ENCODE assay signal across 8 cellular contexts in the genomic region with DNA sequence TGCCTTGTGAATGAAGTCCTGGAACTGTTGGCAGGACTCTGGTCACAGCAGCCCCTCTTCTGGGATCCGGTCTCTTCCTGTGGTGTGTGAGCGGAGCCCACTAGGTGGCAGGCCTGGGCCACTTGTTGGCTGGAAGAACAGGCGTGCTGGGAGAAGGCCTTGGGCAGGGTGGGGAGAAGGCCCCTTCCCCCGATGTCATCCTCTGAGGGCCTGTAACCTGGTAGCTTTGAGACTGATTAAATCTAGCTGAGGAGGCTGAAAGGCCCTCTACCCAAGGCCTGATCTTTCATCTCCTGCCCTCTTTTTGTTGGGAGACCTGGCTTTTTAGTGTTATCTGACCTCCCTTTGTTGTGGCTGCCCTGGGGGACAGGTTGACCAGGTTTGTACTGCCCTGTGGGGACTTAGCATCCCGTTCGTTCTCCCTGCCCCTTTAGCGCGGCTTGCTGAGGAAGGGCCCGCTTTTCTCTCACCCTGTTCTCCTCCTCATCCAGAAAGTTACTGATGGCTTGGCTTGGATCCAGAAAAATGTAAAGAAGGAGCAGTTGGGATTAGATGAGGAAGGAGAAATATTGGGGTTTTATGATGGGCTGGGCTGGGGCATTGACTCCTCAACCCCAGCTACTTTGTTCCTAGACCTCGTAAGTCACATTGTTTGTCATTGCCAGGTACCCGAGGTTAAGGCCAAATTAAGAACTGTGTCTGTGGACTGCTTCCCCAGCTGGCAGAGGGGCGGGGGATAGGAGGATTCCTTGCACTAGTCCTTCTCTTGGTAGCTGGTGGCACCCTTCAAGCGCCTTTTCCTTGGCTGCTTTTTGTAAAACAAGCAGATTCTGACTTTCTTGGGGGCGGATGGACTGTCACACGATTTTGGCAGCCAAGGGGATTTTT. TPM values are rescaled to one million over a fixed set of nuclear protein-coding genes. Genes with fewer than 3 reads are reported as not detected.
DNase-seq lines count a peak whose midpoint lies in the region; ATAC-seq, FAIRE-seq and TF ChIP-seq lines count a peak whose summit lies in the region.

No MANE protein-coding gene starts in this region.

- ATAC-seq in PC-3: peak; percentile 98

- no peak overlapping the region for H2AFZ ChIP-seq in PC-3 (ENCODE audit: low read length)
- H2AFZ ChIP-seq in osteoblast (ENCODE audit: low read length): peak overlapping the region; percentile 47

- H3K27me3 ChIP-seq in PC-3 (ENCODE audit: low read length): no peaks in the 10 kb centered on the region
- H3K27me3 ChIP-seq in osteoblast (ENCODE audit: insufficient read depth, low read length): no peaks in the 10 kb centered on the region

- CTCF ChIA-PET in PC-3 (lab: Charles Lee): interaction anchor here (0.7 kb wide), 1 partner anchor 230 kb away, joined by 3 read pairs; the partner anchor contains the start of gene PLXNA1

- peak; percentile 92 for TF ChIP-seq CTCF in GM12874 (IDR thresholded peaks at IDR 0.05; ENCODE audit: insufficient read depth, low read depth, low read length)
- TF ChIP-seq CTCF in PC-3 (conservative IDR thresholded peaks at IDR 0.05; ENCODE audit: low read depth, low read length): peak; percentile 85
- TF ChIP-seq CTCF in osteoblast (IDR thresholded peaks at IDR 0.05; ENCODE audit: extremely low read depth, low read depth, low read length): peak; percentile 92

- H3K79me2 ChIP-seq in PC-3 (ENCODE audit: low read length) (no peaks in the 10 kb centered on the region; the same call in 1 of the 2 replicates), osteoblast (ENCODE audit: insufficient read depth, low read length) (no peaks in the 10 kb centered on the region)

- no TSS peak for BruUV-seq in PC-3 (replicated peaks; lab: Mats Ljungman, UMichigan)

- no peak overlapping the region for H3K27ac ChIP-seq in PC-3 (ENCODE audit: low read length)
- H3K27ac ChIP-seq in osteoblast (ENCODE audit: low read depth, low read length): no peak overlapping the region

- H3K4me2 ChIP-seq in PC-3 (ENCODE audit: low read length): no peak overlapping the region
- H3K4me2 ChIP-seq in osteoblast (ENCODE audit: insufficient read depth, low read length): no peak overlapping the region

- H3K36me3 ChIP-seq in PC-3 (ENCODE audit: low read depth, low read length): no peaks in the 10 kb centered on the region
- H3K36me3 ChIP-seq in osteoblast (ENCODE audit: insufficient read depth, low read length): no peaks in the 10 kb centered on the region

- H3K4me3 ChIP-seq in PC-3 (ENCODE audit: low read length) (no peak overlapping the region), osteoblast (ENCODE audit: insufficient read depth, low read length) (no peak overlapping the region)

- peak; percentile 75 for DNase-seq in A172 (ENCODE audit: low spot score)
- DNase-seq in HuH-7.5 (ENCODE audit: low spot score): peak; percentile 59
- peak; percentile 74 for DNase-seq in PC-3
- peak; percentile 25 for DNase-seq in activated effector memory CD4-positive, alpha-beta T cell treated with Interleukin-2 at 50 U/mL for 16 hours
- peak; percentile 48 for DNase-seq in germinal center (ENCODE audit: low spot score)
- DNase-seq in osteoblast (ENCODE audit: insufficient read length, low spot score, missing footprints): peak; percentile 94
- DNase-seq in urothelium cell line (ENCODE audit: low spot score): peak; percentile 84

- H3K4me1 ChIP-seq in PC-3 (ENCODE audit: insufficient read depth, low read length) (no peaks in the 10 kb centered on the region), osteoblast (ENCODE audit: insufficient read depth, low read length) (peaks cover 15% of the 10 kb centered on the region)

- no peak overlapping the region for H3K9ac ChIP-seq in PC-3 (ENCODE audit: low read length)

- FAIRE-seq in urothelium cell line (lab: Jason Lieb, UNC): peak; percentile 59

- H3F3A ChIP-seq in PC-3 (ENCODE audit: low read length, unreplicated experiment): no peaks in the 10 kb centered on the region

- no peaks in the 10 kb centered on the region for H3K9me2 ChIP-seq in PC-3 (replicated peaks; ENCODE audit: low read length)

- H3K9me3 ChIP-seq in PC-3 (ENCODE audit: low read length): no peaks in the 10 kb centered on the region
- H3K9me3 ChIP-seq in osteoblast (ENCODE audit: low read depth, low read length): no peaks in the 10 kb centered on the region

- POLR2A ChIA-PET in PC-3 (lab: Charles Lee; ENCODE audit: unreplicated experiment): no interaction called here

- intact Hi-C loops in PC-3 (cut with micrococcal nuclease): loop anchor here (2.0 to 10.0 kb wide), 4 partner anchors 85 to 422 kb away; partner anchors contain the start of gene PLXNA1

- H4K20me1 ChIP-seq in PC-3 (ENCODE audit: low read length) (no peaks in the 10 kb centered on the region), osteoblast (ENCODE audit: insufficient read depth, low read length) (no peaks in the 10 kb centered on the region)

RNA-seq across cellular contexts. Expression of gene CHCHD6, which starts 48.5 kb away (rescaled TPM):
- total RNA-seq in A172 (2014; rRNA removed; shearing (Covaris generic)): 35.8 and 49.4 TPM in 2 replicates
- 32.3 and 33.0 TPM in 2 replicates for total RNA-seq in PC-3 (2014; rRNA removed)
- total RNA-seq in osteoblast: 10.9 and 13.0 TPM in 2 replicates

Comparison
In these comparisons a context has a peak if more than half of its experiments do, and no peak if none do; other contexts are left out.
1. DNase-seq: peak in every context shown above with its lines; median percentile 94 in osteoblast; 84 in urothelium cell line; 75 in A172; 74 in PC-3; 59 in HuH-7.5; 48 in germinal center; 25 in activated effector memory CD4-positive, alpha-beta T cell treated with Interleukin-2 at 50 U/mL for 16 hours.